Comparison of ENCODE assay signal across 1 cellular context in the genomic region with DNA sequence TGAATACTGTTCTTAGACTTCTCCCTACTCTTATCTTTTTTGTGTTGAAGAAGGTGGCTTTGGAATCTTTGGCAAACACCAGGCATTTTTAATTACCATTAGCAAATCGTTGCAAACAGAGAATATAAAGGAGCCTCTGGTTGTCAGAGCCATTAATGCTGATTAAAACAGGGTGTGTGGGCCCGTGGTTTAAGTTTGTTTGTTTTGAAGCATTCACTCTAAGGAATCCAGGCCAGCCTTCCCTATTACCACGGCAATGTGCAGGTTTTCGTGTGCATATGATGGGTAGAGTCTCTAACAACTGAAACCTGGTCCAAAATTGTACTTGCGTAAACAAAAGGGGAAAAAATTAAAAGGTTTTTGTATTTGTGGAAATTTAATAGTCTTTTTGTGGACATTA.
TF ChIP-seq lines count a peak whose summit lies in the region.

No MANE protein-coding gene starts in this region.

TF ChIP-seq in WTC11, 78 proteins besides CTCF, POLR2A, EP300 and RAD21 (continued from another document):
- no peak for TF ChIP-seq ETV6 (CRISPR knock-in tag; IDR thresholded peaks at IDR 0.05)
- no peak for TF ChIP-seq SMAD3 (CRISPR knock-in tag; IDR thresholded peaks at IDR 0.05; ENCODE audit: borderline replicate concordance)
- no peak for TF ChIP-seq GABPB1 (CRISPR knock-in tag; IDR thresholded peaks at IDR 0.05)
- TF ChIP-seq, protein P1, sequence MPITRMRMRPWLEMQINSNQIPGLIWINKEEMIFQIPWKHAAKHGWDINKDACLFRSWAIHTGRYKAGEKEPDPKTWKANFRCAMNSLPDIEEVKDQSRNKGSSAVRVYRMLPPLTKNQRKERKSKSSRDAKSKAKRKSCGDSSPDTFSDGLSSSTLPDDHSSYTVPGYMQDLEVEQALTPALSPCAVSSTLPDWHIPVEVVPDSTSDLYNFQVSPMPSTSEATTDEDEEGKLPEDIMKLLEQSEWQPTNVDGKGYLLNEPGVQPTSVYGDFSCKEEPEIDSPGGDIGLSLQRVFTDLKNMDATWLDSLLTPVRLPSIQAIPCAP (CRISPR knock-in tag; IDR thresholded peaks at IDR 0.05), result no peak
